In the genomic region with DNA sequence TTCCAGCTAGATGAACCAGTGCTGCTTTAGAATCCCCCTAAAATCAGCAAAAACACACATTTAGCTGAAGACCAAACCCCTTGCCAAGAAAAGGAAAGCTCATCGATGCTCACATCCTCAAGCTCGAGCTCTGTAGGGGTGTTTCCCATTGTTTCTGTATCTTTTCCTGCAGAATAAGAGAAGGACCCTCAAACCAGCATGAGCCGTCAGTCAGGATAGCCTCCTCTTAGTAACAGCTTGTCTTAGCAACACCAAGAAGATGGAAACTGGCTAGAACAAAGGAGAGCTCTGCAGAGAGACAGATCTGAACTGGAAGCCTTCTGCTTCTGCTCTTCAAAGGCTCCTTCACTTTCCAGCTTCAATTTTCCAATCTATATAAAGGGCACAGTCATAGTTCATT, we compare ENCODE assay signal across 31 cellular contexts. TPM values are rescaled to one million over a fixed set of nuclear protein-coding genes. Genes with fewer than 3 reads are reported as not detected.
"Had no signal": no experiment of that assay in that cellular context is flagged by ENCODE, and none has a peak within 500 bp of the region (broad histone marks: within the 10 kb centered on the region; RNA-seq: fewer than 3 reads in every experiment).

No MANE protein-coding gene starts in this region.

- H3K4me1 ChIP-seq: esophagus squamous epithelium, gastroesophageal sphincter had no signal

- H3K36me3 Mint-ChIP-seq: activated naive CD8-positive, alpha-beta T cell had no signal

- H3K27me3 ChIP-seq: brain microvascular endothelial cell, esophagus squamous epithelium had no signal

- H3K27ac ChIP-seq: brain microvascular endothelial cell, coronary artery, dorsolateral prefrontal cortex, epithelial cell of prostate, esophagus squamous epithelium, gastroesophageal sphincter, VCaP had no signal

- ATAC-seq: activated CD4-positive, CD25-positive, alpha-beta regulatory T cell treated with anti-CD3 and anti-CD28 coated beads, Interleukin-2, amount 50 U/mL, for 24 hours; activated CD8-positive, alpha-beta T cell treated with anti-CD3 and anti-CD28 coated beads for 36 hours; activated T-cell treated with anti-CD3 and anti-CD28 coated beads, Interleukin-2, amount 50 U/mL, for 4 hours; activated T-helper 17 cell treated with anti-CD3 and anti-CD28 coated beads, Interleukin-2, amount 50 U/mL, for 72 hours; effector memory CD8-positive, alpha-beta T cell; gastroesophageal sphincter had no signal

- H3K9me3 Mint-ChIP-seq: activated B cell treated with CpG ODN at 0.5 μM for 24 hours; activated CD8-positive, alpha-beta T cell treated with anti-CD3 and anti-CD28 coated beads for 36 hours; activated T-cell treated with anti-CD3 and anti-CD28 coated beads, Interleukin-2, amount 50 U/mL, for 4 hours; activated T-helper 17 cell treated with anti-CD3 and anti-CD28 coated beads, Interleukin-2, amount 50 U/mL, for 72 hours; central memory CD8-positive, alpha-beta T cell; dendritic cell treated with granulocyte-macrophage colony-stimulating factor and Interleukin-4, amounts not matched to agents 40 ng/mL and 50 ng/mL, for 4 days; effector memory CD8-positive, alpha-beta T cell had no signal

- H3K27ac Mint-ChIP-seq: activated B cell treated with CpG ODN at 0.5 μM for 24 hours; activated CD8-positive, alpha-beta T cell treated with anti-CD3 and anti-CD28 coated beads for 36 hours; activated naive CD8-positive, alpha-beta T cell; activated T-helper 17 cell treated with anti-CD3 and anti-CD28 coated beads, Interleukin-2, amount 50 U/mL, for 72 hours; dendritic cell treated with granulocyte-macrophage colony-stimulating factor and Interleukin-4, amounts not matched to agents 40 ng/mL and 50 ng/mL, for 4 days; effector memory CD8-positive, alpha-beta T cell had no signal

- H3K4me3 Mint-ChIP-seq: activated B cell treated with CpG ODN at 0.5 μM for 24 hours; activated CD8-positive, alpha-beta T cell treated with anti-CD3 and anti-CD28 coated beads for 36 hours; activated naive CD8-positive, alpha-beta T cell; activated T-cell treated with anti-CD3 and anti-CD28 coated beads, Interleukin-2, amount 50 U/mL, for 4 hours; activated T-helper 17 cell treated with anti-CD3 and anti-CD28 coated beads, Interleukin-2, amount 50 U/mL, for 72 hours; central memory CD8-positive, alpha-beta T cell; dendritic cell treated with granulocyte-macrophage colony-stimulating factor and Interleukin-4, amounts not matched to agents 40 ng/mL and 50 ng/mL, for 4 days; effector memory CD8-positive, alpha-beta T cell had no signal

- H3K4me3 ChIP-seq: coronary artery, dorsolateral prefrontal cortex, esophagus squamous epithelium, gastroesophageal sphincter had no signal

- DNase-seq: activated B cell treated with CpG ODN at 0.5 μM for 24 hours; activated CD4-positive, alpha-beta T cell treated with anti-CD3 and anti-CD28 coated beads for 48 hours; activated CD4-positive, alpha-beta T cell treated with anti-CD3 and anti-CD28 coated beads, Interleukin-2, amount 50 U/mL, for 1 hour; activated CD4-positive, alpha-beta T cell treated with anti-CD3 and anti-CD28 coated beads, Interleukin-2, amount 50 U/mL, for 48 hours; activated CD8-positive, alpha-beta memory T cell treated with anti-CD3 and anti-CD28 coated beads for 24 hours; activated CD8-positive, alpha-beta T cell treated with anti-CD3 and anti-CD28 coated beads for 36 hours; activated effector memory CD4-positive, alpha-beta T cell treated with Interleukin-2 at 50 U/mL for 16 hours; activated gamma-delta T cell treated with Interleukin-2 at 50 U/mL for 16 hours; activated naive CD4-positive, alpha-beta T cell treated with anti-CD3 and anti-CD28 coated beads, Interleukin-2, amount 50 U/mL, for 16 hours; activated naive CD4-positive, alpha-beta T cell treated with Interleukin-2 at 50 U/mL for 16 hours; activated T-cell treated with anti-CD3 and anti-CD28 coated beads, Interleukin-2, amount 50 U/mL, for 4 hours; amniotic stem cell; anterior cingulate cortex; brain microvascular endothelial cell; dorsolateral prefrontal cortex; effector CD4-positive, alpha-beta T cell; effector memory CD8-positive, alpha-beta T cell; esophagus squamous epithelium; foreskin melanocyte; T-helper 2 cell had no signal

- H3K36me3 ChIP-seq: brain microvascular endothelial cell, esophagus squamous epithelium, gastroesophageal sphincter had no signal

- H3K4me1 Mint-ChIP-seq: activated B cell treated with CpG ODN at 0.5 μM for 24 hours; activated T-helper 17 cell treated with anti-CD3 and anti-CD28 coated beads, Interleukin-2, amount 50 U/mL, for 72 hours; central memory CD8-positive, alpha-beta T cell had no signal

RNA-seq across cellular contexts. Expression of a gene that starts 32.0 kb away (rescaled TPM):
- total RNA-seq: activated B cell treated with CpG ODN at 0.5 μM for 24 hours; activated CD8-positive, alpha-beta T cell treated with anti-CD3 and anti-CD28 coated beads for 36 hours; activated T-helper 17 cell treated with anti-CD3 and anti-CD28 coated beads, Interleukin-2, amount 50 U/mL, for 72 hours; bronchial epithelial cell; T-helper 1 cell treated with Interleukin-12 subunit alpha and Interleukin-12 subunit beta and Interleukin-4 antibody, amounts not matched to agents 30 ng/mL and 1 ng/mL, for 36 hours had no signal
